In the genomic region with DNA sequence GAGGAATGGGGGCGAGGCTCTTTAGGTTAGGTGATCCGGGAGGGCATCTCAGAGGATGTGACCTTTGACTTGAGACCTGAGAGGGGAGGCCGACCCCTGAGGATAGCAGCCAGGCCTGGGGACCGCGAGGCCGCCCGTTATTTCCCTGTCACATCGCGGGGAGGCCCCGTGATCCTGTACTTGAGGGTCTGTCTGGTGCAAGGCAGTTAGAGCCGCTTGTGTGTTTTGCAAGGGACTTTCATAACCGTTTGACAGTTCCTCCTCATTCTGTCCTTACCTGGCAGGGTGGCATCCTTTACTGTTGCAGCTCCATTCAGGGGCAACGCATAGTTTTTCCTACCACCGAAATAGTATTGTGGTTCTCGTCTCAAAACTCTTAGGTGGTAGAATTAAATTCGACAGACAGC, we compare ENCODE assay signal across 7 cellular contexts. TPM values are rescaled to one million over a fixed set of nuclear protein-coding genes. Genes with fewer than 3 reads are reported as not detected.
DNase-seq lines count a peak whose midpoint lies in the region; ATAC-seq and FAIRE-seq lines count a peak whose summit lies in the region.

No MANE protein-coding gene starts in this region.

- peaks cover 28% of the 10 kb centered on the region for H3K4me1 Mint-ChIP-seq in activated CD8-positive, alpha-beta T cell treated with anti-CD3 and anti-CD28 coated beads, Interleukin-2, amount 10 ng/mL, durations not matched to agents 7 days and 5 days (ENCODE audit: low read depth)

- peaks cover 2% of the 10 kb centered on the region for H3K36me3 Mint-ChIP-seq in activated CD8-positive, alpha-beta T cell treated with anti-CD3 and anti-CD28 coated beads, Interleukin-2, amount 10 ng/mL, durations not matched to agents 7 days and 5 days (ENCODE audit: low read depth)

- DNase-seq in HTR-8/SVneo (ENCODE audit: insufficient read length, low spot score), result peak; percentile 14
- DNase-seq in activated CD8-positive, alpha-beta T cell treated with anti-CD3 and anti-CD28 coated beads, Interleukin-2, amount 10 ng/mL, durations not matched to agents 7 days and 5 days, result peak; percentile 66
- DNase-seq in NAMALWA (ENCODE audit: low spot score), result no peak

- ATAC-seq in GM19463 (IDR thresholded peaks at IDR 0.05; ENCODE audit: unreplicated experiment), result peak; percentile 13
- ATAC-seq in activated CD8-positive, alpha-beta T cell treated with anti-CD3 and anti-CD28 coated beads, Interleukin-2, amount 10 ng/mL, durations not matched to agents 7 days and 5 days, result peak; percentile 36

- no peaks in the 10 kb centered on the region for H3K36me3 ChIP-seq in iPS-20b (ENCODE audit: insufficient read depth, low read depth, low read length)
- H3K36me3 ChIP-seq in thymus (ENCODE audit: control insufficient read depth, insufficient read depth), result no peaks in the 10 kb centered on the region

- H3K4me1 ChIP-seq in iPS-20b (ENCODE audit: insufficient read depth, low read length), result peaks cover 5% of the 10 kb centered on the region; the same call in 1 of the 2 replicates
- H3K4me1 ChIP-seq in thymus (ENCODE audit: control insufficient read depth, insufficient read depth, low read length), result peaks cover 2% of the 10 kb centered on the region

- H3K9ac ChIP-seq in iPS-20b (ENCODE audit: low read depth, low read length), result peak overlapping the region; percentile 86

- H3K9me3 ChIP-seq in iPS-20b (ENCODE audit: insufficient read depth, low read depth, low read length) (no peaks in the 10 kb centered on the region), thymus (ENCODE audit: control insufficient read depth) (no peaks in the 10 kb centered on the region)

- H3K4me3 ChIP-seq in GM08714 (ENCODE audit: low read length) (peak overlapping the region; percentile 80), iPS-20b (ENCODE audit: low read length) (peak overlapping the region; percentile 93), thymus (ENCODE audit: low read length) (peak overlapping the region; percentile 78)

- 1% methylated on average over 16 of the region's 16 CpGs for WGBS in thymus

- no peak for FAIRE-seq in HTR-8/SVneo (lab: Jason Lieb, UNC)

- H3K9me3 Mint-ChIP-seq in activated CD8-positive, alpha-beta T cell treated with anti-CD3 and anti-CD28 coated beads, Interleukin-2, amount 10 ng/mL, durations not matched to agents 7 days and 5 days (ENCODE audit: insufficient read depth), result no peaks in the 10 kb centered on the region

- peak overlapping the region; percentile 90 for H3K4me3 Mint-ChIP-seq in activated CD8-positive, alpha-beta T cell treated with anti-CD3 and anti-CD28 coated beads, Interleukin-2, amount 10 ng/mL, durations not matched to agents 7 days and 5 days

- peak overlapping the region; percentile 94 for H3K27ac Mint-ChIP-seq in activated CD8-positive, alpha-beta T cell treated with anti-CD3 and anti-CD28 coated beads, Interleukin-2, amount 10 ng/mL, durations not matched to agents 7 days and 5 days

- H3K27me3 Mint-ChIP-seq in activated CD8-positive, alpha-beta T cell treated with anti-CD3 and anti-CD28 coated beads, Interleukin-2, amount 10 ng/mL, durations not matched to agents 7 days and 5 days (ENCODE audit: low read depth), result no peaks in the 10 kb centered on the region

- CTCF ChIA-PET in activated CD8-positive, alpha-beta T cell treated with anti-CD3 and anti-CD28 coated beads, Interleukin-2, amount 10 ng/mL, durations not matched to agents 7 days and 5 days (lab: Charles Lee), result interaction anchor here (0.9 to 3.1 kb wide), 3 partner anchors 13 to 56 kb away, joined by 3 to 14 read pairs (median 3); no protein-coding TSS in a partner anchor

- no peak overlapping the region for H3K27ac ChIP-seq in iPS-20b (ENCODE audit: low read length)
- H3K27ac ChIP-seq in thymus (ENCODE audit: low read depth), result peak overlapping the region; percentile 68

- H3K27me3 ChIP-seq in iPS-20b (ENCODE audit: insufficient read depth, low read length) (no peaks in the 10 kb centered on the region; the same call in 1 of the 2 replicates), thymus (ENCODE audit: control insufficient read depth, insufficient read depth) (no peaks in the 10 kb centered on the region)

- POLR2A ChIA-PET in activated CD8-positive, alpha-beta T cell treated with anti-CD3 and anti-CD28 coated beads, Interleukin-2, amount 10 ng/mL, durations not matched to agents 7 days and 5 days (lab: Charles Lee), result interaction anchor here (0.7 to 1.6 kb wide), 7 partner anchors 13 to 322 kb away, joined by 3 to 12 read pairs (median 4); no protein-coding TSS in a partner anchor

RNA-seq across cellular contexts. Expression of a gene that starts 0.8 kb away (rescaled TPM):
- 10 to 100 TPM; 71.1 to 76.5 TPM for total RNA-seq in activated CD8-positive, alpha-beta T cell treated with anti-CD3 and anti-CD28 coated beads, Interleukin-2, amount 10 ng/mL, durations not matched to agents 7 days and 5 days
- 23.0 TPM for polyA plus RNA-seq in thymus
